28 cellular contexts compared by ENCODE assay signal in genomic region chr10:60315311-60315710, GRCh38.
"Had no signal": no experiment of that assay in that cellular context is flagged by ENCODE, and none has a peak within 500 bp of the region (broad histone marks: within the 10 kb centered on the region; RNA-seq: fewer than 3 reads in every experiment).

No MANE protein-coding gene starts in this region.

- H3K4me3 ChIP-seq: esophagus muscularis mucosa, left ventricle myocardium inferior, lung, mucosa of descending colon, right lobe of liver, upper lobe of right lung had no signal

- H3K9me3 ChIP-seq: esophagus muscularis mucosa, left ventricle myocardium inferior, mucosa of descending colon, right lobe of liver, upper lobe of right lung had no signal

- H3K36me3 Mint-ChIP-seq: activated CD8-positive, alpha-beta memory T cell treated with anti-CD3 and anti-CD28 coated beads, Interleukin-2, amount 10 ng/mL, durations not matched to agents 7 days and 5 days; natural killer cell treated with Interleukin-12 subunit alpha and Interleukin-12 subunit beta and Interleukin-15 and Interleukin-18, amount 100 ng/mL, for 72 hours; stimulated activated effector memory CD8-positive, alpha-beta T cell treated with anti-CD3 and anti-CD28 coated beads, Interleukin-12 subunit alpha, Interleukin-12 subunit beta, amount 100 ng/mL, for 72 hours had no signal

- H3K27me3 Mint-ChIP-seq: activated CD4-positive, alpha-beta T cell treated with anti-CD3 and anti-CD28 coated beads for 36 hours; activated CD8-positive, alpha-beta memory T cell treated with anti-CD3 and anti-CD28 coated beads, Interleukin-2, amount 10 ng/mL, durations not matched to agents 7 days and 5 days; natural killer cell treated with Interleukin-12 subunit alpha and Interleukin-12 subunit beta and Interleukin-15 and Interleukin-18, amount 100 ng/mL, for 72 hours; stimulated activated naive CD8-positive, alpha-beta T cell treated with anti-CD3 and anti-CD28 coated beads, Interleukin-15, amount 100 ng/mL, for 72 hours had no signal

- H3K27me3 ChIP-seq: brain microvascular endothelial cell, esophagus muscularis mucosa, right lobe of liver, upper lobe of right lung had no signal

- ATAC-seq: activated CD4-positive, alpha-beta T cell treated with anti-CD3 and anti-CD28 coated beads for 36 hours; activated CD8-positive, alpha-beta memory T cell treated with anti-CD3 and anti-CD28 coated beads, Interleukin-2, amount 10 ng/mL, durations not matched to agents 7 days and 5 days; activated CD8-positive, alpha-beta T cell treated with anti-CD3 and anti-CD28 coated beads, Interleukin-2, amount 10 ng/mL, durations not matched to agents 7 days and 5 days; mucosa of descending colon; natural killer cell treated with Interleukin-12 subunit alpha and Interleukin-12 subunit beta and Interleukin-15 and Interleukin-18, amount 100 ng/mL, for 72 hours; right lobe of liver; stimulated activated effector memory CD8-positive, alpha-beta T cell treated with anti-CD3 and anti-CD28 coated beads, Interleukin-12 subunit alpha, Interleukin-12 subunit beta, amount 100 ng/mL, for 72 hours; stimulated activated naive CD8-positive, alpha-beta T cell treated with anti-CD3 and anti-CD28 coated beads, Interleukin-15, amount 100 ng/mL, for 72 hours; upper lobe of right lung had no signal

- H3K36me3 ChIP-seq: brain microvascular endothelial cell, esophagus muscularis mucosa, left ventricle myocardium inferior, right lobe of liver, upper lobe of right lung had no signal

- H3K4me1 ChIP-seq: esophagus muscularis mucosa, upper lobe of right lung had no signal

- H3K27ac Mint-ChIP-seq: activated CD8-positive, alpha-beta memory T cell treated with anti-CD3 and anti-CD28 coated beads, Interleukin-2, amount 10 ng/mL, durations not matched to agents 7 days and 5 days; activated CD8-positive, alpha-beta T cell treated with anti-CD3 and anti-CD28 coated beads, Interleukin-2, amount 10 ng/mL, durations not matched to agents 7 days and 5 days; activated T-helper 1 cell treated with anti-CD3 and anti-CD28 coated beads, Interleukin-12 subunit alpha, Interleukin-12 subunit beta, Interleukin-2, Interleukin-4 antibody, amounts not matched to agents 30 ng/mL and 10 ng/mL and 1 ng/mL, durations not matched to agents 14 hours and 24 hours and 36 hours; endodermal cell; natural killer cell treated with Interleukin-12 subunit alpha and Interleukin-12 subunit beta and Interleukin-15 and Interleukin-18, amount 100 ng/mL, for 72 hours; stimulated activated effector memory CD8-positive, alpha-beta T cell treated with anti-CD3 and anti-CD28 coated beads, Interleukin-12 subunit alpha, Interleukin-12 subunit beta, amount 100 ng/mL, for 72 hours; T-helper 2 cell treated with Interferon-gamma antibody and Interleukin-4, amounts not matched to agents 5 μg/mL and 100 μg/mL, for 36 hours had no signal

- H3K9me3 Mint-ChIP-seq: activated T-helper 1 cell treated with anti-CD3 and anti-CD28 coated beads, Interleukin-12 subunit alpha, Interleukin-12 subunit beta, Interleukin-2, Interleukin-4 antibody, amounts not matched to agents 30 ng/mL and 10 ng/mL and 1 ng/mL, durations not matched to agents 14 hours and 24 hours and 36 hours; endodermal cell; natural killer cell treated with Interleukin-12 subunit alpha and Interleukin-12 subunit beta and Interleukin-15 and Interleukin-18, amount 100 ng/mL, for 72 hours; stimulated activated effector memory CD8-positive, alpha-beta T cell treated with anti-CD3 and anti-CD28 coated beads, Interleukin-12 subunit alpha, Interleukin-12 subunit beta, amount 100 ng/mL, for 72 hours; stimulated activated naive CD8-positive, alpha-beta T cell treated with anti-CD3 and anti-CD28 coated beads, Interleukin-15, amount 100 ng/mL, for 72 hours; T-helper 2 cell treated with Interferon-gamma antibody and Interleukin-4, amounts not matched to agents 5 μg/mL and 100 μg/mL, for 36 hours had no signal

- H3K4me3 Mint-ChIP-seq: activated CD4-positive, alpha-beta T cell treated with anti-CD3 and anti-CD28 coated beads for 36 hours; activated CD8-positive, alpha-beta memory T cell treated with anti-CD3 and anti-CD28 coated beads, Interleukin-2, amount 10 ng/mL, durations not matched to agents 7 days and 5 days; activated CD8-positive, alpha-beta T cell treated with anti-CD3 and anti-CD28 coated beads, Interleukin-2, amount 10 ng/mL, durations not matched to agents 7 days and 5 days; activated T-helper 1 cell treated with anti-CD3 and anti-CD28 coated beads, Interleukin-12 subunit alpha, Interleukin-12 subunit beta, Interleukin-2, Interleukin-4 antibody, amounts not matched to agents 30 ng/mL and 10 ng/mL and 1 ng/mL, durations not matched to agents 14 hours and 24 hours and 36 hours; endodermal cell; natural killer cell treated with Interleukin-12 subunit alpha and Interleukin-12 subunit beta and Interleukin-15 and Interleukin-18, amount 100 ng/mL, for 72 hours; stimulated activated effector memory CD8-positive, alpha-beta T cell treated with anti-CD3 and anti-CD28 coated beads, Interleukin-12 subunit alpha, Interleukin-12 subunit beta, amount 100 ng/mL, for 72 hours; stimulated activated naive CD8-positive, alpha-beta T cell treated with anti-CD3 and anti-CD28 coated beads, Interleukin-15, amount 100 ng/mL, for 72 hours; T-helper 2 cell treated with Interferon-gamma antibody and Interleukin-4, amounts not matched to agents 5 μg/mL and 100 μg/mL, for 36 hours had no signal

- FAIRE-seq: astrocyte, frontal cortex had no signal

- H3K27ac ChIP-seq: esophagus muscularis mucosa, left ventricle myocardium inferior, right lobe of liver, upper lobe of right lung had no signal

- DNase-seq: activated CD4-positive, alpha-beta T cell treated with anti-CD3 and anti-CD28 coated beads for 36 hours; activated CD4-positive, CD25-positive, alpha-beta regulatory T cell; activated CD8-positive, alpha-beta memory T cell treated with anti-CD3 and anti-CD28 coated beads, Interleukin-2, amount 10 ng/mL, durations not matched to agents 7 days and 5 days; activated CD8-positive, alpha-beta T cell treated with anti-CD3 and anti-CD28 coated beads, Interleukin-2, amount 10 ng/mL, durations not matched to agents 7 days and 5 days; activated gamma-delta T cell; activated naive CD4-positive, alpha-beta T cell treated with anti-CD3 and anti-CD28 coated beads, Interleukin-2, amount 50 U/mL, for 16 hours; amniotic stem cell; brain microvascular endothelial cell; caudate nucleus; endodermal cell; left ventricle myocardium inferior; mesendoderm; mucosa of descending colon; right lobe of liver; stimulated activated CD4-positive, alpha-beta T cell treated with anti-CD3 and anti-CD28 coated beads, Interleukin-12 subunit alpha, Interleukin-12 subunit beta, amount 100 ng/mL, for 4 hours; stimulated activated CD4-positive, alpha-beta T cell treated with anti-CD3 and anti-CD28 coated beads, Interleukin-4, amount 100 ng/mL, for 24 hours; stimulated activated naive CD8-positive, alpha-beta T cell treated with anti-CD3 and anti-CD28 coated beads, Interleukin-15, amount 100 ng/mL, for 72 hours; substantia nigra; T-helper 1 cell; upper lobe of right lung had no signal
